22 cellular contexts compared by ENCODE assay signal in the genomic region with DNA sequence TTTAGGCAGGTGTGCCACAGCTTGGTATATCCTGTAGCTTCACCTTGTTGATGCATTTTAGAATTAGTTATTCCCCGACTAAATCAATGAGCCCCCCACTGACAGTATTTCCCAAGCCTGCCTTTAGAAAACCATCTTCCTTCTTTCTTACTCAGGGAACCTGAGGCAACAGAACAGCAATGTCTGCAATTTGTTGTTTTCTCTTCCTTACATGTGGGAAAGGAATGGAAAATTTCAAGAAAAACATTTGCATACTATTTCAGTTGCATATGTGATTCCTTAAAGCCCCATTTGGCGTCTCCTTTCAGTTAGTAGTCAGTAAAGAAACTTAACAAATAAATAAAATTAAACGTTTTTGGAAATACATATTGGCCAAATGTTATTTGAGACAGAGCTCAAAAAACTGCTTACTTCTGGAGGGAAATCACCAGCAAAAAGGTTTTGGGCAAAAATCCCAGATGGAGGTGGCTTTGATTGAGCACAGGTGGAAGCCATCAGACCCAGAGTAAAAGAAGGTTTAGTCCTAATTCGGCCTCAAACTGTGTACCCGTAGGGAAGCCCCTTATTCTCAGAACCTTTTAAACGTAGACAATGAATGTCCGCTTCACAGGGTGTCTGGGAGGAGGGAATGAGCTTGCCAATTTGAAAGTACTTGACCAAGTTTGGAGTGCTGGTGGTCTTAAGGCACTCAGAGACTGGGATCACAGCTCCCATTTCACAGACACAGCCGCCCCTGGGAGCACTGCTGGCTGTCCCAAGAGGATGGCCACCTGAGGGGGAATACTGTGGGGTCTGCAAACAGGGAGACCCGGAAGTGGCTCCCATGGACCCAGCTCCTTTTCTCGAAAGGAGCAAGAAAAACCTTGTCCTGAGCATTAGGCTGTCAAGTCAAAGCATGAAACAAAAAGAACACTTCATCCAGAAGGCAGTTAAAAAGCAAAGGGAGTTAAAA. TPM values are rescaled to one million over a fixed set of nuclear protein-coding genes. Genes with fewer than 3 reads are reported as not detected.
DNase-seq lines count a peak whose midpoint lies in the region; ATAC-seq and TF ChIP-seq lines count a peak whose summit lies in the region.
"Had no signal": no experiment of that assay in that cellular context is flagged by ENCODE, and none has a peak within 500 bp of the region (broad histone marks: within the 10 kb centered on the region; RNA-seq: fewer than 3 reads in every experiment).

No MANE protein-coding gene starts in this region.

- peaks cover 79% of the 10 kb centered on the region for H3K4me1 Mint-ChIP-seq in GM23338
- peaks cover 31% of the 10 kb centered on the region for H3K4me1 Mint-ChIP-seq in endodermal cell

- no peak overlapping the region for H2BK5ac ChIP-seq in mesendoderm (ENCODE audit: low read length)

- H3K27ac ChIP-seq in GM23338 (ENCODE audit: low read depth), result peak overlapping the region; percentile 83
- H3K27ac ChIP-seq in HUES48 (ENCODE audit: low read depth, low read length), result peak overlapping the region; percentile 92
- H3K27ac ChIP-seq in endodermal cell (ENCODE audit: low read depth, low read length), result no peak overlapping the region
- no peak overlapping the region for H3K27ac ChIP-seq in mesendoderm (ENCODE audit: low read depth, low read length)
- H3K27ac ChIP-seq: SJCRH30 had no signal

- H3K4me3 Mint-ChIP-seq in GM23338, result peak overlapping the region; percentile 77
- H3K4me3 Mint-ChIP-seq in endodermal cell, result no peak overlapping the region

- H3K9me3 ChIP-seq in HUES48 (ENCODE audit: control insufficient read depth, insufficient read depth, low read length), result no peaks in the 10 kb centered on the region
- no peaks in the 10 kb centered on the region for H3K9me3 ChIP-seq in endodermal cell (ENCODE audit: control insufficient read depth, low read length)
- H3K9me3 ChIP-seq: BE2C, MG63, SJCRH30 had no signal

- H4K5ac ChIP-seq in mesendoderm (ENCODE audit: low read length), result no peak overlapping the region

- H3K9me2 ChIP-seq in GM23338 (ENCODE audit: insufficient read depth), result no peaks in the 10 kb centered on the region

- H3K27me3 ChIP-seq in GM23338 (ENCODE audit: insufficient read depth) (peaks cover 43% of the 10 kb centered on the region), HUES48 (ENCODE audit: control insufficient read depth, insufficient read depth, low read length) (peaks cover 44% of the 10 kb centered on the region), endodermal cell (ENCODE audit: control insufficient read depth, insufficient read depth, low read length, poor library complexity, severe bottlenecking) (peaks cover 87% of the 10 kb centered on the region), mesendoderm (ENCODE audit: insufficient read depth, low read length, poor library complexity) (peaks cover 45% of the 10 kb centered on the region)
- H3K27me3 ChIP-seq: SJCRH30 had no signal

- H3K9ac ChIP-seq in HUES48 (ENCODE audit: low read depth, low read length) (peak overlapping the region; percentile 46), endodermal cell (ENCODE audit: extremely low read depth, low read length, poor library complexity, severe bottlenecking) (no peak overlapping the region), mesendoderm (ENCODE audit: low read length) (no peak overlapping the region)

- H3K23ac ChIP-seq in mesendoderm (ENCODE audit: low read length), result no peak overlapping the region

- H2AK5ac ChIP-seq in mesendoderm (ENCODE audit: low read length), result no peak overlapping the region

- peaks cover 45% of the 10 kb centered on the region for H3K27me3 Mint-ChIP-seq in GM23338 (ENCODE audit: insufficient read depth, low read depth, poor library complexity)
- peaks cover 87% of the 10 kb centered on the region for H3K27me3 Mint-ChIP-seq in endodermal cell (ENCODE audit: insufficient read depth)

- H3K4me1 ChIP-seq in GM23338 (ENCODE audit: insufficient read depth) (peaks cover 61% of the 10 kb centered on the region), HUES48 (ENCODE audit: control insufficient read depth, insufficient read depth, low read length) (peaks cover 82% of the 10 kb centered on the region), endodermal cell (ENCODE audit: control insufficient read depth, insufficient read depth, low read length) (peaks cover 2% of the 10 kb centered on the region), mesendoderm (ENCODE audit: control insufficient read depth, low read depth, low read length) (no peaks in the 10 kb centered on the region)
- H3K4me1 ChIP-seq: BE2C had no signal

- peaks cover 24% of the 10 kb centered on the region for H3F3A ChIP-seq in GM23338 (replicated peaks; ENCODE audit: low read depth)

- H2BK15ac ChIP-seq in mesendoderm (replicated peaks; ENCODE audit: low read depth), result no peak overlapping the region

- no peaks in the 10 kb centered on the region for H4K20me1 ChIP-seq in GM23338 (replicated peaks; ENCODE audit: insufficient read depth)

- H3K4me3 ChIP-seq in GM23338 (peak overlapping the region; percentile 62), HUES48 (ENCODE audit: low read depth, low read length) (peak overlapping the region; percentile 46), endodermal cell (ENCODE audit: low read length) (no peak overlapping the region), mesendoderm (ENCODE audit: low read length) (no peak overlapping the region)
- H3K4me3 ChIP-seq: MG63, SJCRH30 had no signal

- H3K79me1 ChIP-seq in mesendoderm (ENCODE audit: low read length), result no peaks in the 10 kb centered on the region

- H3K9me3 Mint-ChIP-seq in GM23338, result no peaks in the 10 kb centered on the region
- no peaks in the 10 kb centered on the region for H3K9me3 Mint-ChIP-seq in endodermal cell

- no peak overlapping the region for H3K56ac ChIP-seq in mesendoderm (ENCODE audit: low read length)

- no peak overlapping the region for H3K18ac ChIP-seq in mesendoderm (ENCODE audit: low read length)

- H2AFZ ChIP-seq in GM23338, result no peak overlapping the region

- no peak for TF ChIP-seq CTCF in GM23338 (conservative IDR thresholded peaks at IDR 0.05; ENCODE audit: low read depth in 2 of 2)
- no peak for TF ChIP-seq CTCF in endodermal cell (conservative IDR thresholded peaks at IDR 0.05)
- TF ChIP-seq CTCF in omental fat pad (IDR thresholded peaks at IDR 0.05), result no peak

- 13 to 15% methylated on average over 7 to 10 of the region's 10 CpGs for WGBS in endodermal cell (ENCODE audit: insufficient coverage in 1 of 2, insufficient read length in 1 of 2), 2 experiments
- no CpG with 5 or more reads among the region's 10 CpGs for WGBS in mesendoderm (ENCODE audit: extremely low coverage, insufficient coverage, low lambda C conversion rate)

- H3K36me3 Mint-ChIP-seq in GM23338 (ENCODE audit: low read depth) (no peaks in the 10 kb centered on the region), endodermal cell (ENCODE audit: low read depth) (no peaks in the 10 kb centered on the region)

- DNase-seq in GM23338 (ENCODE audit: low spot score), result peak; percentile 68
- peak; percentile 62 for DNase-seq in endodermal cell
- peak; percentile 26 for DNase-seq in mesendoderm
- DNase-seq in HPDE6-E6E7 (ENCODE audit: extremely low spot score), result no peak
- no peak for DNase-seq in omental fat pad (ENCODE audit: low spot score)
- no peak for DNase-seq in activated gamma-delta T cell treated with Interleukin-2 at 50 U/mL for 16 hours
- DNase-seq: BE2C, DMS53, GF-D8, HCEC 1CT, MG63, NCI-H1417, NCI-H187 treated with DMSO at 0.1 percent for 48 hours, NCI-H2107, NCI-H226, NCI-H510A treated with DMSO at 0.1 percent for 48 hours, NCI-H774, OCI-M1, SJCRH30 had no signal

- no peak overlapping the region for H3K4ac ChIP-seq in mesendoderm (ENCODE audit: low read depth, low read length)

- H3K4me2 ChIP-seq in GM23338 (peak overlapping the region; percentile 100), mesendoderm (ENCODE audit: low read length) (no peak overlapping the region)

- no peak overlapping the region for H2BK120ac ChIP-seq in mesendoderm (ENCODE audit: low read depth, low read length)

- no peaks in the 10 kb centered on the region for H3K79me2 ChIP-seq in GM23338 (replicated peaks; ENCODE audit: insufficient read depth)
- H3K79me2 ChIP-seq in mesendoderm (ENCODE audit: control insufficient read depth, insufficient read depth, low read length), result no peaks in the 10 kb centered on the region

- H3K27ac Mint-ChIP-seq in GM23338 (peak overlapping the region; percentile 90), endodermal cell (no peak overlapping the region)

- ATAC-seq in GM23338 (peak; percentile 23), omental fat pad (ENCODE audit: low FRiP score) (no peak), HG02642 (IDR thresholded peaks at IDR 0.05; ENCODE audit: poor library complexity, unreplicated experiment) (no peak)

- H3K36me3 ChIP-seq in GM23338 (ENCODE audit: insufficient read depth) (no peaks in the 10 kb centered on the region), HUES48 (ENCODE audit: control insufficient read depth, insufficient read depth, low read length) (no peaks in the 10 kb centered on the region), endodermal cell (ENCODE audit: control insufficient read depth, insufficient read depth, low read length) (no peaks in the 10 kb centered on the region), mesendoderm (ENCODE audit: control insufficient read depth, insufficient read depth, low read length) (no peaks in the 10 kb centered on the region)
- H3K36me3 ChIP-seq: BE2C, MG63, SJCRH30 had no signal

- no peak overlapping the region for H4K8ac ChIP-seq in mesendoderm (ENCODE audit: low read depth, low read length)

TF ChIP-seq in GM23338, 12 proteins besides CTCF, POLR2A, EP300 and RAD21 (continues in another document):
- no peak for TF ChIP-seq JUNB (IDR thresholded peaks at IDR 0.05; ENCODE audit: unreplicated experiment)
- no peak for TF ChIP-seq STAT1 (IDR thresholded peaks at IDR 0.05; ENCODE audit: unreplicated experiment)
- TF ChIP-seq EZH2phosphoT487 (IDR thresholded peaks at IDR 0.05; ENCODE audit: unreplicated experiment), result no peak
- 0 out of 2 replicates have a peak, but pooled peaks have one; percentile 16 for TF ChIP-seq POLR2AphosphoS5 (IDR thresholded peaks at IDR 0.05; ENCODE audit: low read depth)
- 0 out of 2 replicates have a peak, but pooled peaks have one; percentile 10 for TF ChIP-seq CREB1 (CRISPR knock-in tag; IDR thresholded peaks at IDR 0.05; ENCODE audit: low read depth)

RNA-seq across cellular contexts. Expression of a gene that starts 9.4 kb away (rescaled TPM):
- 2.5 and 2.9 TPM in 2 replicates for total RNA-seq in GM23338 (2014; rRNA removed; shearing (Covaris generic))
- 1.2 and 1.4 TPM in 2 replicates for polyA plus RNA-seq in GM23338 (2016; fragmentation: Nextera tagmentation; extraction: Ambion mirVana)
- total RNA-seq in endodermal cell (not detected), omental fat pad (under 1 TPM in 2 of 4 donors, not detected in 2; 0.16 to 0.28 TPM)
- polyA plus RNA-seq in endodermal cell (2013, experiment 1 of 2), result 0.43 TPM
- polyA plus RNA-seq in endodermal cell (2013, experiment 2 of 2), result 0.08 TPM
- polyA plus RNA-seq in mesendoderm (2013, experiment 1 of 2), result 0.21 TPM
- 0.18 TPM for polyA plus RNA-seq in mesendoderm (2013, experiment 2 of 2)
- total RNA-seq: A673 had no signal

Comparison
In these comparisons a context has a peak if more than half of its experiments do, and no peak if none do; other contexts are left out.
1. DNase-seq: peak in GM23338 (single experiment), endodermal cell (single experiment) and mesendoderm (single experiment); none in HPDE6-E6E7 (single experiment), omental fat pad (single experiment) and activated gamma-delta T cell treated with Interleukin-2 at 50 U/mL for 16 hours (single experiment).
2. H3K27ac ChIP-seq: peak in GM23338 (single experiment) and HUES48 (single experiment); none in endodermal cell (single experiment) and mesendoderm (single experiment).
3. H3K4me3 ChIP-seq: peak in GM23338 (single experiment) and HUES48 (single experiment); none in endodermal cell (single experiment) and mesendoderm (single experiment).